In genomic region chr20:40144581-40144980, GRCh38 we compare ENCODE assay signal across 18 cellular contexts.
"Had no signal": no experiment of that assay in that cellular context is flagged by ENCODE, and none has a peak within 500 bp of the region (broad histone marks: within the 10 kb centered on the region; RNA-seq: fewer than 3 reads in every experiment).

No MANE protein-coding gene starts in this region.

- H3K27ac Mint-ChIP-seq: activated naive CD4-positive, alpha-beta T cell treated with anti-CD3 and anti-CD28 coated beads, Interleukin-2, amount 50 U/mL, for 72 hours; activated T-helper 1 cell treated with anti-CD3 and anti-CD28 coated beads, Interleukin-12 subunit alpha, Interleukin-12 subunit beta, Interleukin-2, Interleukin-4 antibody, amounts not matched to agents 30 ng/mL and 10 ng/mL and 1 ng/mL, durations not matched to agents 14 hours and 24 hours and 36 hours; natural killer cell; stimulated activated effector memory CD8-positive, alpha-beta T cell treated with anti-CD3 and anti-CD28 coated beads, Interleukin-12 subunit alpha, Interleukin-12 subunit beta, amount 100 ng/mL, for 72 hours; type B pancreatic cell had no signal

- H3K4me1 Mint-ChIP-seq: natural killer cell; stimulated activated effector memory CD8-positive, alpha-beta T cell treated with anti-CD3 and anti-CD28 coated beads, Interleukin-12 subunit alpha, Interleukin-12 subunit beta, amount 100 ng/mL, for 72 hours had no signal

- H3K4me3 ChIP-seq: hepatocyte, lower lobe of right lung, sigmoid colon, stomach, testis had no signal

- ATAC-seq: activated naive CD4-positive, alpha-beta T cell treated with anti-CD3 and anti-CD28 coated beads, Interleukin-2, amount 50 U/mL, for 72 hours; left colon; lower lobe of right lung; natural killer cell; stimulated activated effector memory CD8-positive, alpha-beta T cell treated with anti-CD3 and anti-CD28 coated beads, Interleukin-12 subunit alpha, Interleukin-12 subunit beta, amount 100 ng/mL, for 72 hours had no signal

- H3K36me3 Mint-ChIP-seq: activated naive CD4-positive, alpha-beta T cell treated with anti-CD3 and anti-CD28 coated beads, Interleukin-2, amount 50 U/mL, for 72 hours; stimulated activated effector memory CD8-positive, alpha-beta T cell treated with anti-CD3 and anti-CD28 coated beads, Interleukin-12 subunit alpha, Interleukin-12 subunit beta, amount 100 ng/mL, for 72 hours; type B pancreatic cell had no signal

- H3K9me3 ChIP-seq: lower lobe of right lung, neutrophil, sigmoid colon, stomach, testis had no signal

- H3K27me3 Mint-ChIP-seq: type B pancreatic cell had no signal

- H3K4me3 Mint-ChIP-seq: activated T-helper 1 cell treated with anti-CD3 and anti-CD28 coated beads, Interleukin-12 subunit alpha, Interleukin-12 subunit beta, Interleukin-2, Interleukin-4 antibody, amounts not matched to agents 30 ng/mL and 10 ng/mL and 1 ng/mL, durations not matched to agents 14 hours and 24 hours and 36 hours; natural killer cell; stimulated activated effector memory CD8-positive, alpha-beta T cell treated with anti-CD3 and anti-CD28 coated beads, Interleukin-12 subunit alpha, Interleukin-12 subunit beta, amount 100 ng/mL, for 72 hours; type B pancreatic cell had no signal

- H3K27me3 ChIP-seq: hepatocyte, neutrophil, sigmoid colon, testis had no signal

- H3K36me3 ChIP-seq: lower lobe of right lung, neutrophil, sigmoid colon, stomach, WERI-Rb-1 had no signal

- DNase-seq: activated CD4-positive, alpha-beta T cell treated with anti-CD3 and anti-CD28 coated beads for 1 hour; activated CD4-positive, alpha-beta T cell treated with anti-CD3 and anti-CD28 coated beads, Interleukin-2, amount 50 U/mL, for 48 hours; activated gamma-delta T cell treated with Interleukin-2 at 50 U/mL for 16 hours; islet precursor cell; left colon; lower lobe of right lung; natural killer cell; sigmoid colon; stimulated activated CD4-positive, alpha-beta T cell treated with anti-CD3 and anti-CD28 coated beads, Interleukin-4, amount 100 ng/mL, for 24 hours; stomach; testis; WERI-Rb-1 had no signal

- H3K27ac ChIP-seq: hepatocyte, lower lobe of right lung, neutrophil, sigmoid colon, stomach, testis, WERI-Rb-1 had no signal

- H3K9me3 Mint-ChIP-seq: activated naive CD4-positive, alpha-beta T cell treated with anti-CD3 and anti-CD28 coated beads, Interleukin-2, amount 50 U/mL, for 72 hours; activated T-helper 1 cell treated with anti-CD3 and anti-CD28 coated beads, Interleukin-12 subunit alpha, Interleukin-12 subunit beta, Interleukin-2, Interleukin-4 antibody, amounts not matched to agents 30 ng/mL and 10 ng/mL and 1 ng/mL, durations not matched to agents 14 hours and 24 hours and 36 hours had no signal

- H3K4me1 ChIP-seq: lower lobe of right lung, sigmoid colon, stomach, testis had no signal
